ENCODE assay signal across 12 cellular contexts in the genomic region with DNA sequence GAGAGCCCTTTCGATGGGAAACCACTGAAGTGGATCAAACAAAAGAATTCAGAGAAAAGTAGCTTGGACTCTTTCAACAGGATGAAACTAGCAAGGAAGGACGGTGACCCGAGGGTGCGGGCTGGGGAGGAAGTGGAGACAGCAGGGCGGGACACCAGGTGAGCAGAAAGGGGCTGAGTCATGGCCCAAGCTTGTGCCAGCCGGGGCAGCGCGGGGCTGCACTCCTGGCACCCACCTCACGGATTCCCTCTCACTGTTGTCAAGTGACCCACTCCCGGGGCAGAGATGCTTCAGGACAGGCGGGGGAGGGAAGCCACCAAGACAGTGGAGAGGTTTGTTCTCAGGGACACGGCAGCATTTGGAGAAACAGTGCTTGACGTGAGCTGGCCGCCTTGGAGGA.
A peak's percentile ranks its signal among the peaks of the same experiment; 100 is the strongest.
DNase-seq lines count a peak whose midpoint lies in the region; ATAC-seq lines count a peak whose summit lies in the region.
"Had no signal": no experiment of that assay in that cellular context is flagged by ENCODE, and none has a peak within 500 bp of the region (broad histone marks: within the 10 kb centered on the region; RNA-seq: fewer than 3 reads in every experiment).

No MANE protein-coding gene starts in this region.

- peaks cover 18 to 25% of the 10 kb centered on the region in 2 donors for H3K27me3 Mint-ChIP-seq in stimulated activated naive B cell treated with anti-CD40 and anti-IgM and Interleukin-4, amounts not matched to agents 10 μg/mL and 1 μg/mL and 100 μg/mL, for 72 hours

- no peak for ATAC-seq in stimulated activated naive B cell treated with anti-CD40 and anti-IgM and Interleukin-4, amounts not matched to agents 10 μg/mL and 1 μg/mL and 100 μg/mL, for 72 hours (replicated peaks)
- no peak for ATAC-seq in HG03045 (IDR thresholded peaks at IDR 0.05; ENCODE audit: unreplicated experiment)

- H3K27ac Mint-ChIP-seq in stimulated activated naive B cell treated with anti-CD40 and anti-IgM and Interleukin-4, amounts not matched to agents 10 μg/mL and 1 μg/mL and 100 μg/mL, for 72 hours = peak overlapping the region; percentile 44

- peaks cover 6 to 8% of the 10 kb centered on the region in 2 donors for H3K4me1 Mint-ChIP-seq in stimulated activated naive B cell treated with anti-CD40 and anti-IgM and Interleukin-4, amounts not matched to agents 10 μg/mL and 1 μg/mL and 100 μg/mL, for 72 hours

- peak; percentile 71 for DNase-seq in HPDE6-E6E7 (ENCODE audit: extremely low spot score)
- DNase-seq in SHP77 treated with DMSO at 0.1 percent for 48 hours (lab: John Stamatoyannopoulos, UW) = peak; percentile 52
- peak; percentile 36 for DNase-seq in iPS-NIHi11 (ENCODE audit: low spot score)
- DNase-seq in stimulated activated naive B cell treated with anti-CD40 and anti-IgM and Interleukin-4, amounts not matched to agents 10 μg/mL and 1 μg/mL and 100 μg/mL, for 72 hours = no peak
- DNase-seq in NCI-H748 treated with DMSO at 0.1 percent for 48 hours (lab: John Stamatoyannopoulos, UW) = no peak
- no peak for DNase-seq in stimulated activated naive CD4-positive, alpha-beta T cell treated with Interleukin-2 at 50 U/mL for 16 hours (lab: John Stamatoyannopoulos, UW)
- DNase-seq in inferior parietal cortex (ENCODE audit: extremely low spot score) = no peak
- DNase-seq: activated T-cell treated with anti-CD3 and anti-CD28 coated beads for 4 hours; dermis blood vessel endothelial cell; NCI-H2107; NK-92 treated with Interleukin-12 subunit alpha and Interleukin-12 subunit beta, amount 100 ng/mL, for 24 hours had no signal

- H3K9me3 Mint-ChIP-seq in stimulated activated naive B cell treated with anti-CD40 and anti-IgM and Interleukin-4, amounts not matched to agents 10 μg/mL and 1 μg/mL and 100 μg/mL, for 72 hours = no peaks in the 10 kb centered on the region

- no peak overlapping the region for H3K4me3 Mint-ChIP-seq in stimulated activated naive B cell treated with anti-CD40 and anti-IgM and Interleukin-4, amounts not matched to agents 10 μg/mL and 1 μg/mL and 100 μg/mL, for 72 hours

- no peaks in the 10 kb centered on the region for H3K36me3 Mint-ChIP-seq in stimulated activated naive B cell treated with anti-CD40 and anti-IgM and Interleukin-4, amounts not matched to agents 10 μg/mL and 1 μg/mL and 100 μg/mL, for 72 hours

Comparison
In these comparisons a context has a peak if more than half of its experiments do, and no peak if none do; other contexts are left out.
1. DNase-seq: peak in HPDE6-E6E7 (single experiment), SHP77 treated with DMSO at 0.1 percent for 48 hours (single experiment) and iPS-NIHi11 (single experiment); none in stimulated activated naive B cell treated with anti-CD40 and anti-IgM and Interleukin-4, amounts not matched to agents 10 μg/mL and 1 μg/mL and 100 μg/mL, for 72 hours (single experiment), NCI-H748 treated with DMSO at 0.1 percent for 48 hours (single experiment), stimulated activated naive CD4-positive, alpha-beta T cell treated with Interleukin-2 at 50 U/mL for 16 hours (single experiment) and inferior parietal cortex (single experiment).